Comparison of ENCODE assay signal across 22 cellular contexts in genomic region chr17:38379448-38379847, GRCh38. TPM values are rescaled to one million over a fixed set of nuclear protein-coding genes. Genes with fewer than 3 reads are reported as not detected.
"Had no signal": no experiment of that assay in that cellular context is flagged by ENCODE, and none has a peak within 500 bp of the region (broad histone marks: within the 10 kb centered on the region; RNA-seq: fewer than 3 reads in every experiment).

No MANE protein-coding gene starts in this region.

- H3K4me2 ChIP-seq: KMS-11, SK-N-SH had no signal

- H3K27ac ChIP-seq: HL-60, KMS-11, RWPE1 had no signal

- H3K4me3 Mint-ChIP-seq: IgD-negative memory B cell had no signal

- ATAC-seq: K562, Panc1 had no signal

- DNase-seq: Kasumi-1, MM.1S, NCI-H1092 treated with DMSO at 0.1 percent for 48 hours, NCI-H1417, NCI-H1436 treated with DMSO at 0.1 percent for 48 hours, NCI-H1694, NCI-H187 treated with DMSO at 0.1 percent for 48 hours, NCI-H2029 treated with DMSO at 0.1 percent for 48 hours, NCI-H2227 treated with DMSO at 0.1 percent for 48 hours, NCI-H524, NCI-H526 treated with DMSO at 0.1 percent for 48 hours, NCI-H774, SHP77, SK-N-SH had no signal

- H3K27me3 Mint-ChIP-seq: IgD-negative memory B cell had no signal

- H3K4me3 ChIP-seq: K562 had no signal

- H3K9me3 Mint-ChIP-seq: IgD-negative memory B cell had no signal

- FAIRE-seq: HTR-8/SVneo, K562 had no signal

- H3K9me3 ChIP-seq: SK-N-SH had no signal

- H3K9ac ChIP-seq: KMS-11, SK-N-SH had no signal

RNA-seq across cellular contexts. Expression of gene GPR179, which starts 35.7 kb away (rescaled TPM):
- total RNA-seq: K562, M059J had no signal
- polyA plus RNA-seq: IgD-negative memory B cell, K562 had no signal

RNA-seq across cellular contexts. Expression of gene ARHGAP23, which starts 48.8 kb away (rescaled TPM):
- polyA plus RNA-seq: IgD-negative memory B cell had no signal
